16 cellular contexts compared by ENCODE assay signal in the genomic region with DNA sequence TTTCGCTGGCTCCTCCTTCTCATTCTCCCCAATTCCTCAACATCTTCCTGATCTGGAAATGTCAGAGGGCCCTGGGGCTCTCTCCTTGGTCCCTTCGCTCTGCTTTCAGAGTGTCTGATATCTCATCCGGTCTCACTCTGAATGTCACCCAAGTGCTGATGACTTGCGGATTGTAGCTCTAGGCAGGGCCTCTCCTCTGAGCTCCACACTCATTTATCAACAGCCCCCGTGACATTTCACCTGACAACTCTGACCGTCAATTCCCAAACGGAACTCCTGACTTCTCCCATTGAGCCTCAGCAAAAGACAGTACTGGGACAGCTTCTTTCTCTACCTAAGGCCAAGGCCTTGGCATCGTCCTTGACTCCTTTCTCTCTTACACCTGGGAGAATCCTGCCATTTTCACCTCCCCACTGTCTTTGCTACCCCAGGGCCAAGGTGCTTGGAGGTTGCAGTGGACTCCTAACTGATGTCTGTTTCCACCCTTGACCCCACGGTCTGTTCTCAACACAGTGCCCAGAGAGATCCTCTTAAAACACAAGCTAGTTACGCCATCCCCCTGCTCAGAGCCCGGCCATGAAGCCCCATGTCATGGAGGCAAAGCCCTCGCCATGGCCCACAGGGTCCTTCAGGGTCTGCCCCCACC. TPM values are rescaled to one million over a fixed set of nuclear protein-coding genes. Genes with fewer than 3 reads are reported as not detected.
DNase-seq lines count a peak whose midpoint lies in the region; ATAC-seq, FAIRE-seq and TF ChIP-seq lines count a peak whose summit lies in the region.
"Had no signal": no experiment of that assay in that cellular context is flagged by ENCODE, and none has a peak within 500 bp of the region (broad histone marks: within the 10 kb centered on the region; RNA-seq: fewer than 3 reads in every experiment).

No MANE protein-coding gene starts in this region.

- peaks cover 6% of the 10 kb centered on the region for H3K4me1 Mint-ChIP-seq in astrocyte (ENCODE audit: low read depth, unreplicated experiment)
- no peaks in the 10 kb centered on the region for H3K4me1 Mint-ChIP-seq in CD4-positive, alpha-beta T cell (ENCODE audit: low read depth)
- H3K4me1 Mint-ChIP-seq: activated naive CD8-positive, alpha-beta T cell treated with anti-CD3 and anti-CD28 coated beads for 36 hours had no signal

- intact Hi-C loops in IMR-90 (cut with micrococcal nuclease): loop anchor here (1.0 to 5.0 kb wide), 9 partner anchors 53 to 820 kb away; a partner anchor contains a TSS
- intact Hi-C loops in CD4-positive, alpha-beta T cell (cut with DNase I, micrococcal nuclease): loop anchor here (1.0 to 5.0 kb wide), 3 partner anchors 247 to 628 kb away; a partner anchor contains a TSS

- H3K79me1 ChIP-seq in IMR-90 (ENCODE audit: low read depth in 1 of 2, low read length in 2 of 2): no peaks in the 10 kb centered on the region

- no peak overlapping the region for H4K91ac ChIP-seq in IMR-90 (ENCODE audit: insufficient read depth, low read depth, low read length)

- H3K23ac ChIP-seq in IMR-90 (ENCODE audit: low read depth, low read length): no peak overlapping the region

- H3K27ac ChIP-seq in BLaER1 treated with 17β-estradiol and CSF1 and Interleukin-3, amounts not matched to agents 10 nM and 100 nM: peak overlapping the region in 10 of 11 experiments; percentile 22 to 79 (median 70); a peak in 20 of 22 replicates
- H3K27ac ChIP-seq in IMR-90 (ENCODE audit: insufficient read depth, low read length) (no peak overlapping the region), astrocyte (ENCODE audit: low read depth, low read length) (no peak overlapping the region)
- no peak overlapping the region for H3K27ac ChIP-seq in CD4-positive, alpha-beta T cell (ENCODE audit: low read depth, low read length)
- H3K27ac ChIP-seq: colonic mucosa, tibial nerve had no signal

- H2AFZ ChIP-seq in IMR-90 (replicated peaks; ENCODE audit: low read length, poor library complexity) (no peak overlapping the region), astrocyte (ENCODE audit: low read depth, low read length) (no peak overlapping the region)

- TF ChIP-seq POLR2A in IMR-90 (IDR thresholded peaks at IDR 0.05; ENCODE audit: low read depth, low read length): no peak

- in situ Hi-C loops in IMR-90 (cut with MboI; ENCODE audit: low sequenced_read_pairs): loop anchor here (5.0 kb wide), 2 partner anchors 252 to 627 kb away; no protein-coding TSS in a partner anchor

- H3K9me3 ChIP-seq in BLaER1 treated with 17β-estradiol and CSF1 and Interleukin-3, amounts not matched to agents 10 nM and 100 nM (replicated peaks in 1 of 11): no peaks in the 10 kb centered on the region
- H3K9me3 ChIP-seq in IMR-90 (ENCODE audit: control insufficient read depth, insufficient read depth, low read length) (no peaks in the 10 kb centered on the region), astrocyte (ENCODE audit: insufficient read depth, low read depth, low read length) (no peaks in the 10 kb centered on the region)
- H3K9me3 ChIP-seq in CD4-positive, alpha-beta T cell (ENCODE audit: control insufficient read depth, low read length): no peaks in the 10 kb centered on the region
- H3K9me3 ChIP-seq: colonic mucosa, tibial nerve had no signal

- no TSS peak for BruUV-seq in IMR-90 (replicated peaks; lab: Mats Ljungman, UMichigan)

- peaks cover 4% of the 10 kb centered on the region for H3K9me3 Mint-ChIP-seq in astrocyte (ENCODE audit: unreplicated experiment)
- H3K9me3 Mint-ChIP-seq in CD4-positive, alpha-beta T cell: no peaks in the 10 kb centered on the region
- H3K9me3 Mint-ChIP-seq: activated naive CD8-positive, alpha-beta T cell treated with anti-CD3 and anti-CD28 coated beads for 36 hours; activated T-helper 1 cell treated with anti-CD3 and anti-CD28 coated beads, Interleukin-12 subunit alpha, Interleukin-12 subunit beta, Interleukin-2, Interleukin-4 antibody, amounts not matched to agents 30 ng/mL and 10 ng/mL and 1 ng/mL, durations not matched to agents 14 hours and 24 hours and 36 hours; nephron progenitor cell had no signal

- no peak overlapping the region for H3K18ac ChIP-seq in IMR-90 (ENCODE audit: low read depth, low read length)

- CTCF ChIA-PET in IMR-90 (lab: Yijun Ruan, JAX): interaction anchor here (1.2 to 1.8 kb wide), 2 partner anchors 124 to 628 kb away, joined by 3 to 5 read pairs; no protein-coding TSS in a partner anchor
- CTCF ChIA-PET in CD4-positive, alpha-beta T cell (lab: Charles Lee): no interaction called here

- no peaks in the 10 kb centered on the region for H3K27me3 ChIP-seq in BLaER1 treated with 17β-estradiol and CSF1 and Interleukin-3, amounts not matched to agents 10 nM and 100 nM
- H3K27me3 ChIP-seq in IMR-90 (ENCODE audit: control insufficient read depth, insufficient read depth, low read length): peaks cover 42% of the 10 kb centered on the region
- peaks cover 8% of the 10 kb centered on the region for H3K27me3 ChIP-seq in astrocyte (ENCODE audit: insufficient read depth, low read length)
- peaks cover under 1% of the 10 kb centered on the region for H3K27me3 ChIP-seq in CD4-positive, alpha-beta T cell (ENCODE audit: control insufficient read depth, insufficient read depth, low read length)
- H3K27me3 ChIP-seq: colonic mucosa, tibial nerve had no signal

- peaks cover 18 to 46% (median 38%) of the 10 kb centered on the region in 10 experiments for H3K4me1 ChIP-seq in BLaER1 treated with 17β-estradiol and CSF1 and Interleukin-3, amounts not matched to agents 10 nM and 100 nM
- H3K4me1 ChIP-seq in IMR-90 (ENCODE audit: control insufficient read depth, insufficient read depth, low read length) (no peaks in the 10 kb centered on the region), astrocyte (ENCODE audit: insufficient read depth, low read length) (peaks cover 7% of the 10 kb centered on the region)
- H3K4me1 ChIP-seq: colonic mucosa had no signal

- H3K4me2 ChIP-seq in BLaER1 treated with 17β-estradiol and CSF1 and Interleukin-3, amounts not matched to agents 10 nM and 100 nM: peak overlapping the region; percentile 75 to 92 (median 90)
- no peak overlapping the region for H3K4me2 ChIP-seq in IMR-90 (ENCODE audit: low read depth, low read length)
- peak overlapping the region; percentile 39 for H3K4me2 ChIP-seq in astrocyte (ENCODE audit: low read length)

- no peak overlapping the region for H3K14ac ChIP-seq in IMR-90 (replicated peaks; ENCODE audit: low read depth, low read length)

- no peak overlapping the region for H3K27ac Mint-ChIP-seq in astrocyte (ENCODE audit: unreplicated experiment)
- H3K27ac Mint-ChIP-seq in CD4-positive, alpha-beta T cell: no peak overlapping the region
- H3K27ac Mint-ChIP-seq: activated CD8-positive, alpha-beta T cell treated with anti-CD3 and anti-CD28 coated beads, Interleukin-2, amount 10 ng/mL, durations not matched to agents 7 days and 5 days; activated naive CD8-positive, alpha-beta T cell treated with anti-CD3 and anti-CD28 coated beads for 36 hours; activated T-helper 1 cell treated with anti-CD3 and anti-CD28 coated beads, Interleukin-12 subunit alpha, Interleukin-12 subunit beta, Interleukin-2, Interleukin-4 antibody, amounts not matched to agents 30 ng/mL and 10 ng/mL and 1 ng/mL, durations not matched to agents 14 hours and 24 hours and 36 hours; WTC11 had no signal

- H4K5ac ChIP-seq in IMR-90 (ENCODE audit: low read depth, low read length): no peak overlapping the region

- no peak for FAIRE-seq in astrocyte (lab: Jason Lieb, UNC)

- DNase-seq in IMR-90: no peak
- no peak for DNase-seq in astrocyte (ENCODE audit: low read depth)
- peak; percentile 18 for DNase-seq in omental fat pad (ENCODE audit: low spot score)
- DNase-seq in stimulated activated CD4-positive, alpha-beta T cell treated with anti-CD3 and anti-CD28 coated beads, Interleukin-15, amount 100 ng/mL, for 24 hours: no peak
- DNase-seq in CD4-positive, alpha-beta T cell: no peak
- no peak for DNase-seq in NCI-H2107 (lab: John Stamatoyannopoulos, UW)
- DNase-seq: NCI-H1694 treated with DMSO at 0.1 percent for 48 hours had no signal

- peaks cover 53% of the 10 kb centered on the region for H3K27me3 Mint-ChIP-seq in astrocyte (ENCODE audit: low read depth, unreplicated experiment)
- peaks cover 44% of the 10 kb centered on the region for H3K27me3 Mint-ChIP-seq in CD4-positive, alpha-beta T cell

- no peak overlapping the region for H3K4ac ChIP-seq in IMR-90 (ENCODE audit: low read depth, low read length)

- dilution Hi-C loops in IMR-90 (cut with HindIII; ENCODE audit: low sequenced_read_pairs, unreplicated experiment): no loop called here

- no peak for TF ChIP-seq CTCF in IMR-90 (conservative IDR thresholded peaks at IDR 0.05; ENCODE audit: low read depth, low read length)
- TF ChIP-seq CTCF in astrocyte (IDR thresholded peaks at IDR 0.05; ENCODE audit: insufficient read depth, low read depth, low read length): no peak
- no peak for TF ChIP-seq CTCF in omental fat pad (IDR thresholded peaks at IDR 0.05)
- TF ChIP-seq CTCF in CD4-positive, alpha-beta T cell (IDR thresholded peaks at IDR 0.05): no peak

- H4K20me1 ChIP-seq in BLaER1 treated with 17β-estradiol and CSF1 and Interleukin-3, amounts not matched to agents 10 nM and 100 nM: peaks cover 0 to 26% (median 0%) of the 10 kb centered on the region in 11 experiments; a peak in 7 of 22 replicates
- H4K20me1 ChIP-seq in IMR-90 (ENCODE audit: insufficient read depth, low read length) (peaks cover 3% of the 10 kb centered on the region; the same call in 1 of the 2 replicates), astrocyte (ENCODE audit: insufficient read depth, low read length) (no peaks in the 10 kb centered on the region)

- no peaks in the 10 kb centered on the region for H3K36me3 ChIP-seq in BLaER1 treated with 17β-estradiol and CSF1 and Interleukin-3, amounts not matched to agents 10 nM and 100 nM
- H3K36me3 ChIP-seq in IMR-90 (ENCODE audit: control insufficient read depth, insufficient read depth, low read length) (no peaks in the 10 kb centered on the region), astrocyte (ENCODE audit: insufficient read depth, low read length) (no peaks in the 10 kb centered on the region)
- H3K36me3 ChIP-seq: colonic mucosa, tibial nerve had no signal

- H2BK20ac ChIP-seq in IMR-90 (ENCODE audit: low read depth, low read length): no peak overlapping the region

- no peak for TF ChIP-seq RAD21 in IMR-90 (IDR thresholded peaks at IDR 0.05; ENCODE audit: low read length)

- H3K4me3 ChIP-seq in BLaER1 treated with 17β-estradiol and CSF1 and Interleukin-3, amounts not matched to agents 10 nM and 100 nM: peak overlapping the region in 1 of 10 experiments; percentile 22; a peak in 1 of 20 replicates
- no peak overlapping the region for H3K4me3 ChIP-seq in IMR-90 (ENCODE audit: insufficient read depth, low read depth, low read length)
- no peak overlapping the region for H3K4me3 ChIP-seq in astrocyte (ENCODE audit: insufficient read depth, low read depth, low read length)
- H3K4me3 ChIP-seq: colonic mucosa, tibial nerve had no signal

- H2BK5ac ChIP-seq in IMR-90 (ENCODE audit: low read depth, low read length, poor library complexity, severe bottlenecking): no peak overlapping the region

- H3K56ac ChIP-seq in IMR-90 (ENCODE audit: extremely low read depth, insufficient read depth, low read length): no peak overlapping the region

- 0 out of 2 replicates have a peak overlapping the region, but pooled peaks have one; percentile 30 for H2AK5ac ChIP-seq in IMR-90 (ENCODE audit: low read depth, low read length)

- no peaks in the 10 kb centered on the region for H3K36me3 Mint-ChIP-seq in astrocyte (ENCODE audit: low read depth, unreplicated experiment)
- H3K36me3 Mint-ChIP-seq in CD4-positive, alpha-beta T cell (ENCODE audit: low read depth): no peaks in the 10 kb centered on the region
- H3K36me3 Mint-ChIP-seq: activated naive CD8-positive, alpha-beta T cell treated with anti-CD3 and anti-CD28 coated beads for 36 hours; WTC11 had no signal

- H2BK120ac ChIP-seq in IMR-90 (ENCODE audit: low read depth, low read length): no peak overlapping the region

- WGBS in IMR-90 (ENCODE audit: extremely low coverage in 2 of 2, insufficient read length in 1 of 2), 2 experiments: 80% methylated on average over 8 of the region's 12 CpGs; no CpG with 5 or more reads in 1 of the 2 experiments

- no peak overlapping the region for H3K4me3 Mint-ChIP-seq in astrocyte (ENCODE audit: unreplicated experiment)
- no peak overlapping the region for H3K4me3 Mint-ChIP-seq in CD4-positive, alpha-beta T cell
- H3K4me3 Mint-ChIP-seq: activated CD8-positive, alpha-beta T cell treated with anti-CD3 and anti-CD28 coated beads, Interleukin-2, amount 10 ng/mL, durations not matched to agents 7 days and 5 days; activated naive CD8-positive, alpha-beta T cell treated with anti-CD3 and anti-CD28 coated beads for 36 hours; activated T-helper 1 cell treated with anti-CD3 and anti-CD28 coated beads, Interleukin-12 subunit alpha, Interleukin-12 subunit beta, Interleukin-2, Interleukin-4 antibody, amounts not matched to agents 30 ng/mL and 10 ng/mL and 1 ng/mL, durations not matched to agents 14 hours and 24 hours and 36 hours; WTC11 had no signal

- H2AK9ac ChIP-seq in IMR-90 (replicated peaks; ENCODE audit: low read depth, low read length, poor library complexity): no peak overlapping the region

- H3K9me1 ChIP-seq in IMR-90 (ENCODE audit: insufficient read depth, low read length): no peaks in the 10 kb centered on the region

- H4K8ac ChIP-seq in IMR-90 (ENCODE audit: low read depth in 2 of 2, low read length in 2 of 2): no peak overlapping the region

- POLR2A ChIA-PET in IMR-90 (lab: Charles Lee; ENCODE audit: unreplicated experiment): no interaction called here
- POLR2A ChIA-PET in CD4-positive, alpha-beta T cell (lab: Charles Lee): no interaction called here

- ATAC-seq in IMR-90 (ENCODE audit: low read depth) (no peak), omental fat pad (ENCODE audit: low FRiP score) (no peak), HG02623 (IDR thresholded peaks at IDR 0.05; ENCODE audit: unreplicated experiment) (no peak)
- no peak for ATAC-seq in CD4-positive, alpha-beta T cell (ENCODE audit: poor library complexity)

- H3K79me2 ChIP-seq in astrocyte (ENCODE audit: insufficient read depth, low read length): no peaks in the 10 kb centered on the region

- no peak overlapping the region for H2BK15ac ChIP-seq in IMR-90 (ENCODE audit: low read depth, low read length)

- H3K9ac ChIP-seq in BLaER1 treated with 17β-estradiol and CSF1 and Interleukin-3, amounts not matched to agents 10 nM and 100 nM: peak overlapping the region; percentile 40 to 74 (median 55); a peak in 20 of 22 replicates
- H3K9ac ChIP-seq in IMR-90 (ENCODE audit: low read depth, low read length) (no peak overlapping the region), astrocyte (ENCODE audit: low read length) (no peak overlapping the region)

RNA-seq across cellular contexts. Expression of a gene that starts 57.5 kb away (rescaled TPM):
- 703 and 816 TPM in 2 replicates for total RNA-seq in IMR-90 (2012; rRNA removed)
- polyA plus RNA-seq in IMR-90 (2012; rRNA removed): 1,657 and 2,603 TPM in 2 replicates
- polyA plus RNA-seq in IMR-90 (2012; cell fraction: cytosol; rRNA removed): 329 and 2,274 TPM in 2 replicates
- 846 and 954 TPM in 2 replicates for polyA plus RNA-seq in IMR-90 (2012; cell fraction: nucleus; rRNA removed; ENCODE audit: low replicate concordance)
- 104 and 129 TPM in 2 replicates for total RNA-seq in astrocyte
- total RNA-seq in omental fat pad: 10 to 100 TPM; 12.0 to 71.5 (median 33.3) TPM
- not detected for total RNA-seq in CD4-positive, alpha-beta T cell
- total RNA-seq: activated CD8-positive, alpha-beta T cell treated with anti-CD3 and anti-CD28 coated beads, Interleukin-2, amount 10 ng/mL, durations not matched to agents 7 days and 5 days had no signal

Comparison
In these comparisons a context has a peak if more than half of its experiments do, and no peak if none do; other contexts are left out.
1. H3K27ac ChIP-seq: peak in BLaER1 treated with 17β-estradiol and CSF1 and Interleukin-3, amounts not matched to agents 10 nM and 100 nM (10 of 11); none in IMR-90 (single experiment), astrocyte (single experiment) and CD4-positive, alpha-beta T cell (single experiment).
2. H3K9ac ChIP-seq: peak in BLaER1 treated with 17β-estradiol and CSF1 and Interleukin-3, amounts not matched to agents 10 nM and 100 nM (11 of 11); none in IMR-90 (single experiment) and astrocyte (single experiment).
3. RNA of a gene that starts 57.5 kb away (total RNA-seq): 703 to 816 TPM in IMR-90, 104 to 129 TPM in astrocyte and 12.0 to 71.5 TPM in omental fat pad; not detected in CD4-positive, alpha-beta T cell; every median in the first group is over 10 times any median in the second.